ENCODE assay signal across 8 cellular contexts in the genomic region with DNA sequence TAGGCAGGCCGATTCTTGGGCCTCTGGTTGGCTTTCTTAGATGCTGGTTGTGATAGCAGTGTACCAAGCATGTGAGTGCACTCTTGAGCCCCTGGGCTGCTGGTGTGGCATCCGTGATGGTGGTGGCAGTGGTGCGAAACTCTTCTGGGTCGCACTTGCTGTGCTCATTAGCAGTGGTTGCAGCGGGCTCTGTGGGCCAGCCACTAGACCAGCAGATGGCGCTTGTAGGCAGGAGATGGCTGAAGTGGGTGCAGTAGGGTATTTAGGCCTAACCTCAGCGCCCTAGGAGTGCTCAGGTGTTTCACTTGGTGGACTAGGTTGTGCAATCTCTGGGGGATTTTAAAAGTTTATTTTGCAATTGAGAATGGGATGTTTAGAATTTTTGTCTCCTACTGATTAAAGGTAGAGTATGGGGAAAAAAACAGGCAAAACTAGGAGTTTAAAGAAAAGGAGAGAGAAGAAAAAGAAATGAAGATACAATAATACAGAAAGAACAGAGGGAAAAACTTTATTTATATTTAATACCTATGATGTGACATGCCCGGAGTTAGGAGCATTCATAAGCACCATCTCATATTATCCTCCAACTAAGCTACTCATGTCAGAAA. TPM values are rescaled to one million over a fixed set of nuclear protein-coding genes. Genes with fewer than 3 reads are reported as not detected.
DNase-seq lines count a peak whose midpoint lies in the region.

No MANE protein-coding gene starts in this region.

- H3K27ac ChIP-seq in effector memory CD4-positive, alpha-beta T cell (ENCODE audit: insufficient read depth, low read length, poor library complexity, severe bottlenecking), result no peak overlapping the region

- no peaks in the 10 kb centered on the region for H3K9me3 ChIP-seq in HAP-1
- H3K9me3 ChIP-seq in effector memory CD4-positive, alpha-beta T cell (ENCODE audit: control insufficient read depth, low read length), result no peaks in the 10 kb centered on the region

- H3K4me3 ChIP-seq in HAP-1, result no peak overlapping the region
- no peak overlapping the region for H3K4me3 ChIP-seq in effector memory CD4-positive, alpha-beta T cell (ENCODE audit: insufficient read depth, low read depth, low read length, poor library complexity, severe bottlenecking)

- in situ Hi-C loops in HAP-1 (cut with MboI; ENCODE audit: low sequenced_read_pairs), result no loop called here

- no peaks in the 10 kb centered on the region for H3K27me3 ChIP-seq in HAP-1 (ENCODE audit: low read depth)
- H3K27me3 ChIP-seq in effector memory CD4-positive, alpha-beta T cell (replicated peaks; ENCODE audit: control insufficient read depth, insufficient read depth, low read length, poor library complexity, severe bottlenecking), result no peaks in the 10 kb centered on the region

- no peaks in the 10 kb centered on the region for H3K4me1 ChIP-seq in HAP-1
- H3K4me1 ChIP-seq in effector memory CD4-positive, alpha-beta T cell (ENCODE audit: control insufficient read depth, insufficient read depth, low read length, poor library complexity, severe bottlenecking), result peaks cover 6% of the 10 kb centered on the region

- DNase-seq in AG08396 (ENCODE audit: low spot score), result peak; percentile 77
- peak; percentile 42 to 76 for DNase-seq in HAP-1 (ENCODE audit: low spot score in 2 of 2)
- DNase-seq in NCI-H82 treated with DMSO at 0.1 percent for 48 hours (lab: John Stamatoyannopoulos, UW; ENCODE audit: unreplicated experiment), result peak; percentile 32
- peak; percentile 40 to 44 for DNase-seq in activated CD8-positive, alpha-beta memory T cell treated with anti-CD3 and anti-CD28 coated beads for 4 hours (ENCODE audit: low read depth in 2 of 2)
- peak; percentile 34 to 52 (median 43) for DNase-seq in effector memory CD4-positive, alpha-beta T cell
- DNase-seq in midbrain (lab: John Stamatoyannopoulos, UW), result peak; percentile 30
- DNase-seq in stimulated activated naive CD4-positive, alpha-beta T cell (lab: John Stamatoyannopoulos, UW), result peak; percentile 22 to 66 (median 59)
- no peak for DNase-seq in occipital lobe (lab: John Stamatoyannopoulos, UW)

- H3K36me3 ChIP-seq in HAP-1 (replicated peaks), result 0 out of 2 replicates have a peak, but pooled peaks cover 3% of the 10 kb centered on the region
- H3K36me3 ChIP-seq in effector memory CD4-positive, alpha-beta T cell (ENCODE audit: control insufficient read depth, insufficient read depth, low read length), result no peaks in the 10 kb centered on the region

RNA-seq across cellular contexts. Expression of a gene that starts 4.3 kb away (rescaled TPM):
- total RNA-seq in occipital lobe, result 31.7 TPM

RNA-seq across cellular contexts. Expression of a gene that starts 17.0 kb away (rescaled TPM):
- 49.1 TPM for total RNA-seq in occipital lobe

RNA-seq across cellular contexts. Expression of a gene that starts 28.5 kb away (rescaled TPM):
- 37.1 TPM for total RNA-seq in occipital lobe

RNA-seq across cellular contexts. Expression of a gene that starts 43.3 kb away (rescaled TPM):
- 26.2 TPM for total RNA-seq in occipital lobe

RNA-seq across cellular contexts. Expression of a gene that starts 43.3 kb away (rescaled TPM):
- 11.2 TPM for total RNA-seq in occipital lobe
